25 cellular contexts compared by ENCODE assay signal in genomic region chr12:113189361-113189760, GRCh38. TPM values are rescaled to one million over a fixed set of nuclear protein-coding genes. Genes with fewer than 3 reads are reported as not detected.
"Had no signal": no experiment of that assay in that cellular context is flagged by ENCODE, and none has a peak within 500 bp of the region (broad histone marks: within the 10 kb centered on the region; RNA-seq: fewer than 3 reads in every experiment).

No MANE protein-coding gene starts in this region.

- H3K9me3 ChIP-seq: sigmoid colon, testis, vagina had no signal

- H3K9me3 Mint-ChIP-seq: activated naive CD8-positive, alpha-beta T cell treated with anti-CD3 and anti-CD28 coated beads, Interleukin-2, amount 10 ng/mL, durations not matched to agents 7 days and 5 days; activated T-cell treated with anti-CD3 and anti-CD28 coated beads, Interleukin-2, amount 50 U/mL, for 4 hours; naive B cell; neural crest cell; T-cell; T-helper 2 cell treated with Interferon-gamma antibody and Interleukin-4, amounts not matched to agents 5 μg/mL and 100 μg/mL, for 36 hours had no signal

- H3K27ac Mint-ChIP-seq: activated naive CD8-positive, alpha-beta T cell treated with anti-CD3 and anti-CD28 coated beads, Interleukin-2, amount 10 ng/mL, durations not matched to agents 7 days and 5 days; T-cell; T-helper 2 cell treated with Interferon-gamma antibody and Interleukin-4, amounts not matched to agents 5 μg/mL and 100 μg/mL, for 36 hours had no signal

- H3K27me3 ChIP-seq: sigmoid colon, testis, vagina had no signal

- H3K27ac ChIP-seq: sigmoid colon, testis, vagina, WERI-Rb-1 had no signal

- ATAC-seq: activated T-cell treated with anti-CD3 and anti-CD28 coated beads, Interleukin-2, amount 50 U/mL, for 4 hours; T-cell had no signal

- DNase-seq: activated CD4-positive, alpha-beta T cell treated with anti-CD3 and anti-CD28 coated beads for 1 hour; activated CD8-positive, alpha-beta memory T cell treated with anti-CD3 and anti-CD28 coated beads, Interleukin-2, amount 50 U/mL, for 48 hours; activated naive CD4-positive, alpha-beta T cell treated with Interleukin-2 at 50 U/mL for 16 hours; activated naive CD8-positive, alpha-beta T cell treated with anti-CD3 and anti-CD28 coated beads, Interleukin-2, amount 10 ng/mL, durations not matched to agents 7 days and 5 days; activated T-cell treated with anti-CD3 and anti-CD28 coated beads, Interleukin-2, amount 50 U/mL, for 4 hours; amniotic stem cell; cortex of kidney; foreskin melanocyte; kidney glomerular epithelial cell; naive B cell; occipital lobe; retina; sigmoid colon; stimulated activated CD4-positive, alpha-beta T cell treated with anti-CD3 and anti-CD28 coated beads, Interleukin-4, amount 100 ng/mL, for 1 hour; stimulated activated naive CD4-positive, alpha-beta T cell; T-cell; testis; trophoblast cell; WERI-Rb-1 had no signal

- H3K4me3 Mint-ChIP-seq: activated naive CD8-positive, alpha-beta T cell treated with anti-CD3 and anti-CD28 coated beads, Interleukin-2, amount 10 ng/mL, durations not matched to agents 7 days and 5 days; activated T-cell treated with anti-CD3 and anti-CD28 coated beads, Interleukin-2, amount 50 U/mL, for 4 hours; neural crest cell; T-cell; T-helper 2 cell treated with Interferon-gamma antibody and Interleukin-4, amounts not matched to agents 5 μg/mL and 100 μg/mL, for 36 hours had no signal

- H3K4me3 ChIP-seq: sigmoid colon, testis, vagina had no signal

- H3K27me3 Mint-ChIP-seq: activated naive CD8-positive, alpha-beta T cell treated with anti-CD3 and anti-CD28 coated beads, Interleukin-2, amount 10 ng/mL, durations not matched to agents 7 days and 5 days; naive B cell; T-cell had no signal

RNA-seq across cellular contexts. Expression of gene CFAP73, which starts 39.8 kb away (rescaled TPM):
- total RNA-seq: mesenteric fat pad, mucosa of gallbladder, neural crest cell, posterior vena cava, sigmoid colon, vagina had no signal

RNA-seq across cellular contexts. Expression of gene RASAL1, which starts 53.8 kb away (rescaled TPM):
- total RNA-seq: mesenteric fat pad, neural crest cell, posterior vena cava had no signal
